In the genomic region with DNA sequence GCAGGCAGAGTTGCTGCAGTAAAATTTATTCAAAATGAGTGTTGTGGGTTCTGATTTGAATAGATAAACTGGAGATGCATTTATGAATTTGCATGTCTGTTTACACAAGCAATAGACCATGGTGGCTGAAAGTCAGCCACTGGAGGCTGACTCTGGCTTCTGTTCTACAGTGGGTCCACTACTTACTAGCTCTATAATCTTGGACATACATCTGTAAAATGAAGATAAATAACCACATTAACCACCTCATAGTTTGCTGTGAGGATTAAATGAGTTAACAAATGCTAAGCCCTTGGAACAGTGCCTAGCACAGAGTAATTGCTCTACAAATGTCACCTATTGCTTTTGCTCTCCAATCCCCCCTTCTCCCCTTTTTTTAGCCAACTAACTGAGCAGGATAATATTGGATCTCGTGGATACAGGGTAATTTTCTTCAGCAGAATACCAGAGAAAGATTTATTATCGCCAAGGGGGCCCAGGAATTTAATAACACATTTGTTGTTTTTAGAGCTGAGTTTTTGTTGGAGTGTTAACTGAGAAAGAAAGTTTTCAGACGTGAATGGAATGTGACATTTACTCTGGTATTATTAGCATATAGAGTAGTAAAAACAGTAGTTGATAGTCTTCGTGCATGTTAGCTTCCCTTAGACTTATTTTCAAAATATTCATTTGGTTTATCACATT, we compare ENCODE assay signal across 9 cellular contexts. TPM values are rescaled to one million over a fixed set of nuclear protein-coding genes. Genes with fewer than 3 reads are reported as not detected.
DNase-seq lines count a peak whose midpoint lies in the region; ATAC-seq and TF ChIP-seq lines count a peak whose summit lies in the region.
"Had no signal": no experiment of that assay in that cellular context is flagged by ENCODE, and none has a peak within 500 bp of the region (broad histone marks: within the 10 kb centered on the region; RNA-seq: fewer than 3 reads in every experiment).

No MANE protein-coding gene starts in this region.

- no peak overlapping the region for H3K27ac ChIP-seq in CD8-positive, alpha-beta T cell (ENCODE audit: low read depth, low read length)

- no peak for ATAC-seq in CD8-positive, alpha-beta T cell
- ATAC-seq in GM19035 (IDR thresholded peaks at IDR 0.05; ENCODE audit: unreplicated experiment) (peak; percentile 49), HG03342 (IDR thresholded peaks at IDR 0.05; ENCODE audit: unreplicated experiment) (peak; percentile 64)
- no peak for ATAC-seq in activated CD4-positive, CD25-positive, alpha-beta regulatory T cell treated with anti-CD3 and anti-CD28 coated beads, Interleukin-2, amount 50 U/mL, for 24 hours

- H3K9me3 Mint-ChIP-seq in CD8-positive, alpha-beta T cell = no peaks in the 10 kb centered on the region
- no peaks in the 10 kb centered on the region for H3K9me3 Mint-ChIP-seq in activated naive CD8-positive, alpha-beta T cell treated with anti-CD3 and anti-CD28 coated beads for 36 hours
- H3K9me3 Mint-ChIP-seq in CD14-positive monocyte = no peaks in the 10 kb centered on the region

- no peak for DNase-seq in CD8-positive, alpha-beta T cell
- no peak for DNase-seq in activated naive CD8-positive, alpha-beta T cell treated with anti-CD3 and anti-CD28 coated beads for 36 hours
- DNase-seq in NCI-H1436 treated with DMSO at 0.1 percent for 48 hours (lab: John Stamatoyannopoulos, UW) (no peak), CD14-positive monocyte (ENCODE audit: low spot score) (no peak), SHP77 (lab: John Stamatoyannopoulos, UW) (no peak)

- no peak for TF ChIP-seq CTCF in CD8-positive, alpha-beta T cell (IDR thresholded peaks at IDR 0.05)
- no peak for TF ChIP-seq CTCF in CD14-positive monocyte (IDR thresholded peaks at IDR 0.05)

- no peak overlapping the region for H3K27ac Mint-ChIP-seq in CD8-positive, alpha-beta T cell
- H3K27ac Mint-ChIP-seq in activated naive CD8-positive, alpha-beta T cell treated with anti-CD3 and anti-CD28 coated beads for 36 hours = peak overlapping the region; percentile 31
- H3K27ac Mint-ChIP-seq in CD14-positive monocyte = no peak overlapping the region

- peaks cover 33% of the 10 kb centered on the region for H3K4me1 Mint-ChIP-seq in CD8-positive, alpha-beta T cell (ENCODE audit: low read depth)
- peaks cover 24% of the 10 kb centered on the region for H3K4me1 Mint-ChIP-seq in activated naive CD8-positive, alpha-beta T cell treated with anti-CD3 and anti-CD28 coated beads for 36 hours
- H3K4me1 Mint-ChIP-seq in CD14-positive monocyte = peaks cover 13% of the 10 kb centered on the region

- peaks cover 17% of the 10 kb centered on the region for H3K36me3 Mint-ChIP-seq in CD8-positive, alpha-beta T cell
- peaks cover 15% of the 10 kb centered on the region for H3K36me3 Mint-ChIP-seq in activated naive CD8-positive, alpha-beta T cell treated with anti-CD3 and anti-CD28 coated beads for 36 hours
- peaks cover 0 to 1% of the 10 kb centered on the region in 2 donors for H3K36me3 Mint-ChIP-seq in CD14-positive monocyte

- H3K4me3 Mint-ChIP-seq in CD8-positive, alpha-beta T cell = peak overlapping the region; percentile 38
- peak overlapping the region; percentile 4 for H3K4me3 Mint-ChIP-seq in activated naive CD8-positive, alpha-beta T cell treated with anti-CD3 and anti-CD28 coated beads for 36 hours
- H3K4me3 Mint-ChIP-seq in CD14-positive monocyte = no peak overlapping the region

- CTCF ChIA-PET in CD8-positive, alpha-beta T cell (lab: Charles Lee) = interaction anchor here (0.8 to 2.1 kb wide), 7 partner anchors 10 to 205 kb away, joined by 3 to 7 read pairs (median 4); no protein-coding TSS in a partner anchor

- H3K27me3 ChIP-seq in CD8-positive, alpha-beta T cell (ENCODE audit: insufficient read depth, low read length) = no peaks in the 10 kb centered on the region

- intact Hi-C loops in CD8-positive, alpha-beta T cell (cut with DNase I, micrococcal nuclease) = loop anchor here (1.0 to 10.0 kb wide), 5 partner anchors 26 to 680 kb away; a partner anchor contains a TSS
- intact Hi-C loops in CD14-positive monocyte (cut with micrococcal nuclease) = loop anchor here in 1 of 2 donors (5.0 kb wide), 1 partner anchor 162 kb away; no protein-coding TSS in a partner anchor

- no peaks in the 10 kb centered on the region for H3K27me3 Mint-ChIP-seq in CD8-positive, alpha-beta T cell (ENCODE audit: low read depth)
- no peaks in the 10 kb centered on the region for H3K27me3 Mint-ChIP-seq in activated naive CD8-positive, alpha-beta T cell treated with anti-CD3 and anti-CD28 coated beads for 36 hours
- no peaks in the 10 kb centered on the region for H3K27me3 Mint-ChIP-seq in CD14-positive monocyte (ENCODE audit: low read depth in 3 of 3)

- no peaks in the 10 kb centered on the region for H3K9me3 ChIP-seq in CD8-positive, alpha-beta T cell (ENCODE audit: low read length)

- POLR2A ChIA-PET in CD8-positive, alpha-beta T cell (lab: Charles Lee) = interaction anchor here (0.8 to 7.0 kb wide), 4 partner anchors 11 to 208 kb away, joined by 3 to 96 read pairs (median 15); a partner anchor contains a TSS

- H3K36me3 ChIP-seq in CD8-positive, alpha-beta T cell (ENCODE audit: insufficient read depth, low read length) = no peaks in the 10 kb centered on the region

- peaks cover 19% of the 10 kb centered on the region for H3K4me1 ChIP-seq in CD8-positive, alpha-beta T cell (ENCODE audit: insufficient read depth, low read length)

- H3K4me3 ChIP-seq in CD8-positive, alpha-beta T cell (ENCODE audit: low read depth, low read length) = no peak overlapping the region

RNA-seq across cellular contexts. Expression of a gene that starts 1.4 kb away (rescaled TPM):
- total RNA-seq in CD8-positive, alpha-beta T cell = 1 to 10 TPM; 5.5 to 6.2 TPM
- 10 to 100 TPM; 27.5 to 28.1 TPM for total RNA-seq in activated naive CD8-positive, alpha-beta T cell treated with anti-CD3 and anti-CD28 coated beads for 36 hours
- polyA plus RNA-seq in CD14-positive monocyte = 1 to 10 TPM; 1.2 to 2.1 TPM

RNA-seq across cellular contexts. Expression of a gene that starts 26.6 kb away (rescaled TPM):
- not detected for total RNA-seq in CD8-positive, alpha-beta T cell
- total RNA-seq in activated naive CD8-positive, alpha-beta T cell treated with anti-CD3 and anti-CD28 coated beads for 36 hours = under 1 TPM; 0.74 to 0.78 TPM
- polyA plus RNA-seq in CD14-positive monocyte = under 1 TPM in 1 of 2 donors, not detected in 1; 0.04 TPM
- total RNA-seq: RPMI7951 had no signal

Comparison
In these comparisons a context has a peak if more than half of its experiments do, and no peak if none do; other contexts are left out.
1. ATAC-seq: peak in GM19035 (single experiment) and HG03342 (single experiment); none in CD8-positive, alpha-beta T cell (single experiment) and activated CD4-positive, CD25-positive, alpha-beta regulatory T cell treated with anti-CD3 and anti-CD28 coated beads, Interleukin-2, amount 50 U/mL, for 24 hours (0 of 2).
2. H3K4me3 Mint-ChIP-seq: peak in CD8-positive, alpha-beta T cell (single experiment) and activated naive CD8-positive, alpha-beta T cell treated with anti-CD3 and anti-CD28 coated beads for 36 hours (single experiment); none in CD14-positive monocyte (0 of 2).